ENCODE assay signal across 13 cellular contexts in the genomic region with DNA sequence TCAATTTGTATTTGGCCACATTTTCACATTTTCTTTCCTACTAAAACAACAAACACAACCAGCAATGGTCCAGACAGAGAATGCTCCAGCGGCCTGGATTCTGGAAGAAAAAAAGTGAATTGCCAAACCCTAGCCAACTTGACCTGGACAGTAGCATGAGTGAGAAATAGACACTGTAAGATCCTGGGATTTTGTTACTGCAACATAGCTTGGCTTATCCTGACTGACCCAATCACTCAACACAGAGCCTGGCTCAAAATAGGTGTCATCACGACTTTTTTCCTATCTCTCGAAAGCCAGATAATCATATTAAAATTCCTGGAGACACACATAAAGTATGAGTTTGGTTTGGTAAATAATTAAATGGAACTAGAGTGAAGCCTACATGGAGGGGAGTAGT. TPM values are rescaled to one million over a fixed set of nuclear protein-coding genes. Genes with fewer than 3 reads are reported as not detected.
"Had no signal": no experiment of that assay in that cellular context is flagged by ENCODE, and none has a peak within 500 bp of the region (broad histone marks: within the 10 kb centered on the region; RNA-seq: fewer than 3 reads in every experiment).

No MANE protein-coding gene starts in this region.

- H3K4me1 ChIP-seq: SJSA1 had no signal

- H3K27ac ChIP-seq: KMS-11, SJSA1, SK-N-MC had no signal

- H3K36me3 Mint-ChIP-seq: IgD-negative memory B cell had no signal

- H3K4me3 ChIP-seq: K562, SJSA1, SK-N-MC had no signal

- H3K4me3 Mint-ChIP-seq: IgD-negative memory B cell had no signal

- DNase-seq: Kasumi-1, MM.1S, NCI-H187, NCI-H226, NCI-H510A, Right ventricle myocardium superior, RPMI8226, SIG-M5 had no signal

- H3K27ac Mint-ChIP-seq: IgD-negative memory B cell had no signal

- H3K9me3 Mint-ChIP-seq: IgD-negative memory B cell had no signal

- H3K27me3 ChIP-seq: SJSA1 had no signal

- H3K9me3 ChIP-seq: SJSA1 had no signal

- H3K36me3 ChIP-seq: SJSA1 had no signal

RNA-seq across cellular contexts. Expression of gene MVB12B, which starts 25.4 kb away (rescaled TPM):
- total RNA-seq: K562 had no signal
